In genomic region chr10:87816842-87817178, GRCh38 we compare ENCODE assay signal across 8 cellular contexts. TPM values are rescaled to one million over a fixed set of nuclear protein-coding genes. Genes with fewer than 3 reads are reported as not detected.
DNase-seq lines count a peak whose midpoint lies in the region; ATAC-seq and TF ChIP-seq lines count a peak whose summit lies in the region.

No MANE protein-coding gene starts in this region.

- peaks cover 0 to 15% (median 10%) of the 10 kb centered on the region in 11 experiments; a peak in 16 of 22 replicates for H3K9me3 ChIP-seq in BLaER1 treated with 17β-estradiol and CSF1 and Interleukin-3, amounts not matched to agents 10 nM and 100 nM (replicated peaks in 1 of 11)
- no peaks in the 10 kb centered on the region for H3K9me3 ChIP-seq in mammary epithelial cell (replicated peaks; ENCODE audit: insufficient read depth, low read length)
- no peaks in the 10 kb centered on the region for H3K9me3 ChIP-seq in adrenal gland (replicated peaks in 1 of 3)

- H3K27ac ChIP-seq in BLaER1 treated with 17β-estradiol and CSF1 and Interleukin-3, amounts not matched to agents 10 nM and 100 nM = peak overlapping the region in 9 of 11 experiments; percentile 83 to 94 (median 89); a peak in 15 of 22 replicates
- H3K27ac ChIP-seq in mammary epithelial cell (ENCODE audit: insufficient read depth, low read depth, low read length) = peak overlapping the region; percentile 77
- H3K27ac ChIP-seq in adrenal gland = no peak overlapping the region

- in situ Hi-C loops in mammary epithelial cell (cut with MboI; ENCODE audit: low sequenced_read_pairs in 2 of 2) = no loop called here

- H2AFZ ChIP-seq in mammary epithelial cell (ENCODE audit: low read depth, low read length) = no peak overlapping the region

- H3K27me3 Mint-ChIP-seq in natural killer cell (ENCODE audit: low read depth in 2 of 2) = no peaks in the 10 kb centered on the region

- TF ChIP-seq CTCF in mammary epithelial cell (conservative IDR thresholded peaks at IDR 0.05 in 1 of 2, IDR thresholded peaks at IDR 0.05 in 1 of 2; ENCODE audit: extremely low read depth in 1 of 2, insufficient read depth in 1 of 2, low read depth in 1 of 2, low read length in 2 of 2) = peak in 1 of 2 donors; percentile 14
- TF ChIP-seq CTCF in natural killer cell (IDR thresholded peaks at IDR 0.05) = no peak
- no peak for TF ChIP-seq CTCF in adrenal gland (IDR thresholded peaks at IDR 0.05)

- BruUV-seq in mammary epithelial cell (replicated peaks; lab: Mats Ljungman, UMichigan) = no TSS peak

- DNase-seq in Kasumi-1 (lab: John Stamatoyannopoulos, UW) (peak; percentile 82 to 90), mammary epithelial cell (no peak), natural killer cell (no peak), adrenal gland (no peak)

- peaks cover 20 to 31% (median 27%) of the 10 kb centered on the region in 10 experiments for H3K4me1 ChIP-seq in BLaER1 treated with 17β-estradiol and CSF1 and Interleukin-3, amounts not matched to agents 10 nM and 100 nM
- H3K4me1 ChIP-seq in mammary epithelial cell (ENCODE audit: insufficient read depth, low read length) = peaks cover 5% of the 10 kb centered on the region
- peaks cover 10 to 38% of the 10 kb centered on the region in 2 donors for H3K4me1 ChIP-seq in adrenal gland (replicated peaks in 1 of 2)

- WGBS in mammary epithelial cell (ENCODE audit: low coverage, missing lambda C conversion rate) = 44% methylated on average over 4 of the region's 4 CpGs
- WGBS in adrenal gland, 4 donors = 60 to 73% (median 67%) methylated on average over 4 of the region's 4 CpGs

- dilution Hi-C loops in mammary epithelial cell (cut with HindIII; ENCODE audit: low sequenced_read_pairs) = no loop called here

- no peaks in the 10 kb centered on the region for H3K36me3 Mint-ChIP-seq in natural killer cell

- H3K79me2 ChIP-seq in mammary epithelial cell (ENCODE audit: insufficient read depth, low read length) = peaks cover 60% of the 10 kb centered on the region

- H3K4me2 ChIP-seq in BLaER1 treated with 17β-estradiol and CSF1 and Interleukin-3, amounts not matched to agents 10 nM and 100 nM = peak overlapping the region; percentile 84 to 98 (median 93)
- H3K4me2 ChIP-seq in mammary epithelial cell (ENCODE audit: insufficient read depth, low read depth, low read length) = peak overlapping the region; percentile 86

- peak overlapping the region; percentile 95 for H3K4me3 Mint-ChIP-seq in natural killer cell

- H3K4me3 ChIP-seq in BLaER1 treated with 17β-estradiol and CSF1 and Interleukin-3, amounts not matched to agents 10 nM and 100 nM = peak overlapping the region; percentile 75 to 89 (median 84)
- H3K4me3 ChIP-seq in mammary epithelial cell (replicated peaks in 1 of 3; ENCODE audit: insufficient read depth in 1 of 3, low read depth in 2 of 3, low read length in 3 of 3) = peak overlapping the region; percentile 67 to 85 (median 83)
- peak overlapping the region in 1 of 4 donors; percentile 75 for H3K4me3 ChIP-seq in adrenal gland

- H3K9ac ChIP-seq in BLaER1 treated with 17β-estradiol and CSF1 and Interleukin-3, amounts not matched to agents 10 nM and 100 nM = peak overlapping the region in 10 of 11 experiments; percentile 82 to 93 (median 89); a peak in 15 of 22 replicates
- peak overlapping the region; percentile 91 for H3K9ac ChIP-seq in mammary epithelial cell (ENCODE audit: insufficient read depth, low read length)

- H4K20me1 ChIP-seq in BLaER1 treated with 17β-estradiol and CSF1 and Interleukin-3, amounts not matched to agents 10 nM and 100 nM = peaks cover 0 to 14% (median 7%) of the 10 kb centered on the region in 11 experiments; a peak in 6 of 22 replicates
- no peaks in the 10 kb centered on the region for H4K20me1 ChIP-seq in mammary epithelial cell (ENCODE audit: insufficient read depth, low read length)

- intact Hi-C loops in mammary epithelial cell (cut with micrococcal nuclease) (no loop called here), natural killer cell (cut with micrococcal nuclease) (loop anchor here (5.0 kb wide), 1 partner anchor 1175 kb away; the partner anchor contains the start of gene FAS), adrenal gland (cut with DNase I) (no loop called here)

- ATAC-seq in natural killer cell (no peak), HG02970 (IDR thresholded peaks at IDR 0.05; ENCODE audit: low FRiP score, unreplicated experiment) (no peak), esophagus mucosa (no peak)
- no peak for ATAC-seq in activated CD4-positive, CD25-positive, alpha-beta regulatory T cell treated with anti-CD3 and anti-CD28 coated beads, Interleukin-2, amount 50 U/mL, for 24 hours

- H3K4me1 Mint-ChIP-seq in natural killer cell = peaks cover 40 to 41% of the 10 kb centered on the region in 2 donors

- H3K9me3 Mint-ChIP-seq in natural killer cell = no peaks in the 10 kb centered on the region

- CTCF ChIA-PET in mammary epithelial cell (lab: Charles Lee; ENCODE audit: low non-redundant PET) = no interaction called here

- no peaks in the 10 kb centered on the region for H3K27me3 ChIP-seq in BLaER1 treated with 17β-estradiol and CSF1 and Interleukin-3, amounts not matched to agents 10 nM and 100 nM
- H3K27me3 ChIP-seq in mammary epithelial cell (ENCODE audit: insufficient read depth, low read length) (no peaks in the 10 kb centered on the region), adrenal gland (no peaks in the 10 kb centered on the region)

- H3K36me3 ChIP-seq in BLaER1 treated with 17β-estradiol and CSF1 and Interleukin-3, amounts not matched to agents 10 nM and 100 nM = peaks cover 23 to 39% (median 27%) of the 10 kb centered on the region in 11 experiments
- H3K36me3 ChIP-seq in mammary epithelial cell (ENCODE audit: insufficient read depth, low read length) = peaks cover 6% of the 10 kb centered on the region
- no peaks in the 10 kb centered on the region for H3K36me3 ChIP-seq in adrenal gland (replicated peaks in 1 of 2)

- peak overlapping the region; percentile 96 to 97 for H3K27ac Mint-ChIP-seq in natural killer cell

- no peak for TF ChIP-seq POLR2A in adrenal gland (IDR thresholded peaks at IDR 0.05)

RNA-seq across cellular contexts. Expression of gene ATAD1, which starts 1.2 kb away (rescaled TPM):
- 10 to 100 TPM; 57.5 to 73.7 TPM for total RNA-seq in mammary epithelial cell
- 17.9 TPM for polyA plus RNA-seq in mammary epithelial cell
- 23.0 TPM for polyA minus RNA-seq in mammary epithelial cell
- 10 to 100 TPM; 37.5 to 55.2 (median 43.0) TPM for total RNA-seq in natural killer cell
- total RNA-seq in adrenal gland = 100 to 1,000 TPM in 1 of 8 donors, 10 to 100 TPM in 7; 30.0 to 119 (median 50.4) TPM
- polyA plus RNA-seq in adrenal gland = 10 to 100 TPM in 1 of 3 donors, 1 to 10 TPM in 2; 8.5 to 54.4 (median 9.0) TPM
- total RNA-seq in esophagus mucosa = 26.3 TPM

RNA-seq across cellular contexts. Expression of gene KLLN, which starts 46.5 kb away (rescaled TPM):
- total RNA-seq in mammary epithelial cell (1 to 10 TPM; 1.0 to 1.2 TPM), natural killer cell (under 1 TPM; 0.68 to 0.73 (median 0.70) TPM), adrenal gland (1 to 10 TPM in 5 of 8 donors, under 1 TPM in 3; 0.42 to 1.5 (median 1.1) TPM), esophagus mucosa (0.60 TPM)
- polyA plus RNA-seq in mammary epithelial cell (0.50 TPM), adrenal gland (under 1 TPM; 0.24 to 0.84 (median 0.48) TPM)
- not detected for polyA minus RNA-seq in mammary epithelial cell

RNA-seq across cellular contexts. Expression of gene PTEN, which starts 46.6 kb away (rescaled TPM):
- total RNA-seq in mammary epithelial cell = 100 to 1,000 TPM in 1 of 2 donors, 10 to 100 TPM in 1; 60.5 to 104 TPM
- 16.3 TPM for polyA plus RNA-seq in mammary epithelial cell
- 37.8 TPM for polyA minus RNA-seq in mammary epithelial cell
- 100 to 1,000 TPM; 107 to 142 (median 121) TPM for total RNA-seq in natural killer cell
- total RNA-seq in adrenal gland = 100 to 1,000 TPM in 2 of 8 donors, 10 to 100 TPM in 6; 72.2 to 179 (median 93.2) TPM
- polyA plus RNA-seq in adrenal gland = 10 to 100 TPM; 35.7 to 87.1 (median 37.9) TPM
- 77.0 TPM for total RNA-seq in esophagus mucosa

Comparison
In these comparisons a context has a peak if more than half of its experiments do, and no peak if none do; other contexts are left out.
1. H3K27ac ChIP-seq: peak in BLaER1 treated with 17β-estradiol and CSF1 and Interleukin-3, amounts not matched to agents 10 nM and 100 nM (9 of 11) and mammary epithelial cell (single experiment); none in adrenal gland (0 of 5).
2. DNase-seq: peak in Kasumi-1 (2 of 2); none in mammary epithelial cell (single experiment), natural killer cell (single experiment) and adrenal gland (0 of 7).